Comparison of ENCODE assay signal across 2 cellular contexts in genomic region chr20:38165966-38166706, GRCh38.
TF ChIP-seq lines count a peak whose summit lies in the region.

No MANE protein-coding gene starts in this region.

TF ChIP-seq in IMR-90, 13 proteins besides CTCF, POLR2A, EP300 and RAD21:
- TF ChIP-seq RFX5 (IDR thresholded peaks at IDR 0.05; ENCODE audit: low read depth, low read length) (no peak), FOS (IDR thresholded peaks at IDR 0.05; ENCODE audit: low read depth, low read length) (no peak), NFE2L2 (IDR thresholded peaks at IDR 0.05; ENCODE audit: low read depth, low read length) (no peak), ELK1 (IDR thresholded peaks at IDR 0.05; ENCODE audit: borderline replicate concordance, low read depth, low read length) (no peak), CHD1 (IDR thresholded peaks at IDR 0.05; ENCODE audit: low read depth, low read length) (no peak)

TF ChIP-seq in K562, 482 proteins besides CTCF, POLR2A, EP300 and RAD21:
- TF ChIP-seq ZNF3 (CRISPR knock-in tag; IDR thresholded peaks at IDR 0.05), result no peak
- TF ChIP-seq ZKSCAN1 (IDR thresholded peaks at IDR 0.05; ENCODE audit: low read depth, low read length), result peak; percentile 75
- TF ChIP-seq NCOA1 (IDR thresholded peaks at IDR 0.05; ENCODE audit: low read depth), result no peak
- TF ChIP-seq MECOM (CRISPR knock-in tag; IDR thresholded peaks at IDR 0.05), result no peak
- TF ChIP-seq HNRNPK (IDR thresholded peaks at IDR 0.05; ENCODE audit: low read depth, low read length, poor library complexity, severe bottlenecking), result no peak
- peak in 1 of 2 experiments; percentile 2 for TF ChIP-seq AFF1 (IDR thresholded peaks at IDR 0.05; ENCODE audit: low read depth in 1 of 2, partially characterized antibody in 2 of 2)
